In genomic region chr1:202191391-202191790, GRCh38 we compare ENCODE assay signal across 8 cellular contexts. TPM values are rescaled to one million over a fixed set of nuclear protein-coding genes. Genes with fewer than 3 reads are reported as not detected.
"Had no signal": no experiment of that assay in that cellular context is flagged by ENCODE, and none has a peak within 500 bp of the region (broad histone marks: within the 10 kb centered on the region; RNA-seq: fewer than 3 reads in every experiment).

No MANE protein-coding gene starts in this region.

RNA-seq across cellular contexts. Expression of gene LGR6, which starts 2.2 kb away (rescaled TPM):
- total RNA-seq: OCI-LY7, SJCRH30, SJSA1, SK-MEL-5 had no signal

RNA-seq across cellular contexts. Expression of gene PTPN7, which starts 31.0 kb away (rescaled TPM):
- total RNA-seq: PC-3, PC-9, RPMI7951, SJSA1, SK-MEL-5 had no signal
- polyA plus RNA-seq: SK-N-SH had no signal
